18 cellular contexts compared by ENCODE assay signal in the genomic region with DNA sequence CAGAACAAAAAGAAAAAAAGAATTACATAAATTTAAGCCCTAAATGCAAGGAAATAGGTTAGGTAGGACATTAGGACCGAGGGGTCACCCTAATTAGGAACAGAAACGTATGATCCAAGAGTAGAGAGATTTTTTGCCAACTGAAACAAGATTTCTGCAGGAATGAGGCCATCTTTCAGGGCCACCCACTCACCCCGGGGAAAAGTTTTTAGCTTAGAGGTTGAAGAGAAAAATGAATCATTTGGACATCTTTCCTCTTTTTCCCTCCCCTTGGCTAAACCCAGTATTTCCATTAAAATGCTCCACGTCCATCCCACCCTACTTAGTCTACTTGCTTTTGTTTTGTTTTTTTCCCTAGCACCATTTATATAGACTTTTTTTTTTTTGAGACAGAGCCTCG. TPM values are rescaled to one million over a fixed set of nuclear protein-coding genes. Genes with fewer than 3 reads are reported as not detected.
DNase-seq lines count a peak whose midpoint lies in the region; ATAC-seq, FAIRE-seq and TF ChIP-seq lines count a peak whose summit lies in the region.
"Had no signal": no experiment of that assay in that cellular context is flagged by ENCODE, and none has a peak within 500 bp of the region (broad histone marks: within the 10 kb centered on the region; RNA-seq: fewer than 3 reads in every experiment).

No MANE protein-coding gene starts in this region.

- H3K27me3 ChIP-seq in mesenchymal stem cell (ENCODE audit: control insufficient read depth in 1 of 2, insufficient read depth in 1 of 2, low read length in 2 of 2), result no peaks in the 10 kb centered on the region

- H3K9me3 Mint-ChIP-seq in CD14-positive monocyte, result no peaks in the 10 kb centered on the region
- no peaks in the 10 kb centered on the region for H3K9me3 Mint-ChIP-seq in stimulated activated naive B cell treated with anti-CD40 and anti-IgM and Interleukin-4, amounts not matched to agents 10 μg/mL and 1 μg/mL and 100 μg/mL, for 72 hours
- H3K9me3 Mint-ChIP-seq: activated naive CD8-positive, alpha-beta T cell treated with anti-CD3 and anti-CD28 coated beads, Interleukin-2, amount 50 U/mL, for 24 hours; neural crest cell had no signal

- H3K4ac ChIP-seq in mesenchymal stem cell (ENCODE audit: low read depth in 1 of 2, low read length in 2 of 2), result no peak overlapping the region

- H3K27ac Mint-ChIP-seq in CD14-positive monocyte, result no peak overlapping the region
- no peak overlapping the region for H3K27ac Mint-ChIP-seq in stimulated activated naive B cell treated with anti-CD40 and anti-IgM and Interleukin-4, amounts not matched to agents 10 μg/mL and 1 μg/mL and 100 μg/mL, for 72 hours
- H3K27ac Mint-ChIP-seq: activated naive CD8-positive, alpha-beta T cell treated with anti-CD3 and anti-CD28 coated beads, Interleukin-2, amount 50 U/mL, for 24 hours had no signal

- no peak overlapping the region for H3K4me3 Mint-ChIP-seq in CD14-positive monocyte
- no peak overlapping the region for H3K4me3 Mint-ChIP-seq in stimulated activated naive B cell treated with anti-CD40 and anti-IgM and Interleukin-4, amounts not matched to agents 10 μg/mL and 1 μg/mL and 100 μg/mL, for 72 hours
- H3K4me3 Mint-ChIP-seq: activated naive CD8-positive, alpha-beta T cell treated with anti-CD3 and anti-CD28 coated beads, Interleukin-2, amount 50 U/mL, for 24 hours; neural crest cell had no signal

- no peak overlapping the region for H3K27ac ChIP-seq in mesenchymal stem cell (ENCODE audit: low read length, poor library complexity, severe bottlenecking)

- no peaks in the 10 kb centered on the region for H3K9me3 ChIP-seq in mesenchymal stem cell (ENCODE audit: control insufficient read depth, low read length)

- H2BK5ac ChIP-seq in mesenchymal stem cell (ENCODE audit: low read depth, low read length, poor library complexity, severe bottlenecking), result no peak overlapping the region

- ATAC-seq in stimulated activated naive B cell treated with anti-CD40 and anti-IgM and Interleukin-4, amounts not matched to agents 10 μg/mL and 1 μg/mL and 100 μg/mL, for 72 hours (replicated peaks), result no peak
- ATAC-seq: activated CD4-positive, CD25-positive, alpha-beta regulatory T cell treated with anti-CD3 and anti-CD28 coated beads, Interleukin-2, amount 50 U/mL, for 24 hours; activated naive CD8-positive, alpha-beta T cell treated with anti-CD3 and anti-CD28 coated beads, Interleukin-2, amount 50 U/mL, for 24 hours had no signal

- H3K4me1 Mint-ChIP-seq in CD14-positive monocyte, result no peaks in the 10 kb centered on the region
- peaks cover 2 to 3% of the 10 kb centered on the region in 2 donors for H3K4me1 Mint-ChIP-seq in stimulated activated naive B cell treated with anti-CD40 and anti-IgM and Interleukin-4, amounts not matched to agents 10 μg/mL and 1 μg/mL and 100 μg/mL, for 72 hours

- peak overlapping the region in 1 of 2 experiments; percentile 26 for H3K4me3 ChIP-seq in mesenchymal stem cell (ENCODE audit: insufficient read depth in 1 of 2, low read depth in 1 of 2, low read length in 2 of 2)

- intact Hi-C loops in CD14-positive monocyte (cut with micrococcal nuclease), result no loop called here

- no peak overlapping the region for H2BK12ac ChIP-seq in mesenchymal stem cell (ENCODE audit: low read length in 2 of 2)

- no peak overlapping the region for H3K14ac ChIP-seq in mesenchymal stem cell (ENCODE audit: low read length in 2 of 2)

- H4K8ac ChIP-seq in mesenchymal stem cell (ENCODE audit: low read length), result no peak overlapping the region

- DNase-seq in HCEC 1CT (peak; percentile 13), mesenchymal stem cell (no peak), superior temporal gyrus (ENCODE audit: extremely low spot score) (peak; percentile 58), CD14-positive monocyte (ENCODE audit: low spot score) (no peak), NCI-H345 treated with DMSO at 0.1 percent for 48 hours (lab: John Stamatoyannopoulos, UW; ENCODE audit: unreplicated experiment) (no peak), HUDEP-2 (lab: John Stamatoyannopoulos, UW; ENCODE audit: unreplicated experiment in 76 of 76) (no peak)
- DNase-seq in stimulated activated naive B cell treated with anti-CD40 and anti-IgM and Interleukin-4, amounts not matched to agents 10 μg/mL and 1 μg/mL and 100 μg/mL, for 72 hours, result no peak
- DNase-seq: activated naive CD8-positive, alpha-beta T cell treated with anti-CD3 and anti-CD28 coated beads, Interleukin-2, amount 50 U/mL, for 24 hours; dermis blood vessel endothelial cell; OCI-M1 had no signal

- peak overlapping the region; percentile 28 for H2BK15ac ChIP-seq in mesenchymal stem cell (ENCODE audit: low read depth, poor library complexity, severe bottlenecking)

- H3K27me3 Mint-ChIP-seq in CD14-positive monocyte (ENCODE audit: low read depth in 3 of 3), result peaks cover 30 to 59% (median 33%) of the 10 kb centered on the region in 3 donors
- peaks cover 36 to 62% of the 10 kb centered on the region in 2 donors for H3K27me3 Mint-ChIP-seq in stimulated activated naive B cell treated with anti-CD40 and anti-IgM and Interleukin-4, amounts not matched to agents 10 μg/mL and 1 μg/mL and 100 μg/mL, for 72 hours

- H3K18ac ChIP-seq in mesenchymal stem cell (ENCODE audit: low read depth in 1 of 2, low read length in 2 of 2), result peak overlapping the region in 1 of 2 experiments; percentile 70

- no peak overlapping the region for H4K91ac ChIP-seq in mesenchymal stem cell (ENCODE audit: low read length)

- H2AK5ac ChIP-seq in mesenchymal stem cell (ENCODE audit: low read length, severe bottlenecking), result no peak overlapping the region

- peak; percentile 59 for FAIRE-seq in endometrium (lab: Jason Lieb, UNC)
- FAIRE-seq: GM12891, HTR-8/SVneo, urothelium cell line had no signal

- H3K4me2 ChIP-seq in mesenchymal stem cell (ENCODE audit: low read length, poor library complexity, severe bottlenecking), result no peak overlapping the region

- H3K9ac ChIP-seq in mesenchymal stem cell (ENCODE audit: low read length), result peak overlapping the region; percentile 75

- no peak overlapping the region for H2BK120ac ChIP-seq in mesenchymal stem cell (ENCODE audit: low read depth, low read length)

- no peaks in the 10 kb centered on the region for H3K36me3 ChIP-seq in mesenchymal stem cell (ENCODE audit: control insufficient read depth in 1 of 2, insufficient read depth in 2 of 2, low read depth in 1 of 2, low read length in 2 of 2)

- no peak for TF ChIP-seq CTCF in CD14-positive monocyte (IDR thresholded peaks at IDR 0.05)

- H3K36me3 Mint-ChIP-seq in CD14-positive monocyte, result no peaks in the 10 kb centered on the region
- H3K36me3 Mint-ChIP-seq in stimulated activated naive B cell treated with anti-CD40 and anti-IgM and Interleukin-4, amounts not matched to agents 10 μg/mL and 1 μg/mL and 100 μg/mL, for 72 hours, result no peaks in the 10 kb centered on the region

- 75% methylated on average over 4 of the region's 5 CpGs for WGBS in mesenchymal stem cell

- no peak overlapping the region for H2AFZ ChIP-seq in mesenchymal stem cell (ENCODE audit: low read depth, low read length)

- H3K79me1 ChIP-seq in mesenchymal stem cell (replicated peaks; ENCODE audit: low read length, poor library complexity, severe bottlenecking), result no peaks in the 10 kb centered on the region

- H3K23ac ChIP-seq in mesenchymal stem cell (ENCODE audit: low read length in 2 of 2), result no peak overlapping the region

- H3K4me1 ChIP-seq in mesenchymal stem cell (ENCODE audit: control insufficient read depth, insufficient read depth, low read depth, low read length), result no peaks in the 10 kb centered on the region

RNA-seq across cellular contexts. Expression of a gene that starts 10.6 kb away (rescaled TPM):
- 13.7 TPM for polyA plus RNA-seq in mesenchymal stem cell (2013, experiment 1 of 2)
- 14.5 TPM for polyA plus RNA-seq in mesenchymal stem cell (2013, experiment 2 of 2)
- not detected for polyA plus RNA-seq in CD14-positive monocyte

RNA-seq across cellular contexts. Expression of a gene that starts 13.7 kb away (rescaled TPM):
- polyA plus RNA-seq in mesenchymal stem cell (2013, experiment 1 of 2), result 0.86 TPM
- polyA plus RNA-seq in mesenchymal stem cell (2013, experiment 2 of 2), result 0.88 TPM
- under 1 TPM in 1 of 2 donors, not detected in 1; 0.16 TPM for polyA plus RNA-seq in CD14-positive monocyte
- polyA plus RNA-seq: keratinocyte had no signal

RNA-seq across cellular contexts. Expression of a gene that starts 53.2 kb away (rescaled TPM):
- polyA plus RNA-seq in mesenchymal stem cell (2013, experiment 1 of 2), result 0.03 TPM
- 0.03 TPM for polyA plus RNA-seq in mesenchymal stem cell (2013, experiment 2 of 2)
- polyA plus RNA-seq in CD14-positive monocyte, result not detected
- polyA plus RNA-seq: BJ, keratinocyte had no signal

Comparison
In these comparisons a context has a peak if more than half of its experiments do, and no peak if none do; other contexts are left out.
1. DNase-seq: peak in HCEC 1CT (single experiment) and superior temporal gyrus (single experiment); none in mesenchymal stem cell (single experiment), CD14-positive monocyte (single experiment), NCI-H345 treated with DMSO at 0.1 percent for 48 hours (single experiment), stimulated activated naive B cell treated with anti-CD40 and anti-IgM and Interleukin-4, amounts not matched to agents 10 μg/mL and 1 μg/mL and 100 μg/mL, for 72 hours (single experiment) and HUDEP-2 (0 of 76).